ENCODE assay signal across 12 cellular contexts in genomic region chr10:103648951-103649532, GRCh38.
DNase-seq lines count a peak whose midpoint lies in the region; ATAC-seq, FAIRE-seq and TF ChIP-seq lines count a peak whose summit lies in the region.
"Had no signal": no experiment of that assay in that cellular context is flagged by ENCODE, and none has a peak within 500 bp of the region (broad histone marks: within the 10 kb centered on the region; RNA-seq: fewer than 3 reads in every experiment).

No MANE protein-coding gene starts in this region.

- peak; percentile 49 for DNase-seq in HFFc6
- peak; percentile 62 for DNase-seq in choroid plexus epithelial cell (ENCODE audit: low read depth)
- no peak for DNase-seq in kidney
- no peak for DNase-seq in NCI-H1105 treated with DMSO at 0.1 percent for 48 hours (lab: John Stamatoyannopoulos, UW)
- DNase-seq in effector CD4-positive, alpha-beta T cell, result no peak
- no peak for DNase-seq in activated T-cell treated with anti-CD3 and anti-CD28 coated beads, Interleukin-2, amount 50 U/mL, for 4 hours
- DNase-seq: activated naive CD4-positive, alpha-beta T cell; effector CD8-positive, alpha-beta T cell; HCEC 1CT; stimulated activated CD4-positive, alpha-beta T cell treated with anti-CD3 and anti-CD28 coated beads, Interleukin-2, amount 100 ng/mL, for 48 hours had no signal

- no peak overlapping the region for H3K4me3 ChIP-seq in choroid plexus epithelial cell (ENCODE audit: low read depth, low read length)
- H3K4me3 ChIP-seq in kidney (ENCODE audit: low read length in 2 of 2), result no peak overlapping the region
- peak overlapping the region in 1 of 2 donors; percentile 52 for H3K4me3 ChIP-seq in stomach smooth muscle (ENCODE audit: low read length in 2 of 2)

- H3K27ac ChIP-seq in kidney (ENCODE audit: low read depth in 2 of 2, low read length in 2 of 2), result peak overlapping the region; percentile 8 to 60
- peak overlapping the region; percentile 66 for H3K27ac ChIP-seq in stomach smooth muscle (ENCODE audit: low read length)

- peaks cover 89% of the 10 kb centered on the region for H3K4me1 Mint-ChIP-seq in HFFc6 (ENCODE audit: low read depth)
- H3K4me1 Mint-ChIP-seq in activated T-cell treated with anti-CD3 and anti-CD28 coated beads, Interleukin-2, amount 50 U/mL, for 4 hours (ENCODE audit: low read depth), result no peaks in the 10 kb centered on the region

- H3K9me3 Mint-ChIP-seq in HFFc6, result no peaks in the 10 kb centered on the region
- no peaks in the 10 kb centered on the region for H3K9me3 Mint-ChIP-seq in activated T-cell treated with anti-CD3 and anti-CD28 coated beads, Interleukin-2, amount 50 U/mL, for 4 hours

- no peak for TF ChIP-seq CTCF in HFFc6 (IDR thresholded peaks at IDR 0.05)
- TF ChIP-seq CTCF in choroid plexus epithelial cell (conservative IDR thresholded peaks at IDR 0.05; ENCODE audit: low read depth, low read length), result no peak
- no peak for TF ChIP-seq CTCF in kidney (IDR thresholded peaks at IDR 0.05; ENCODE audit: borderline replicate concordance, extremely low read depth, insufficient read depth)

- H3K4me1 ChIP-seq in kidney (ENCODE audit: control insufficient read depth in 1 of 2, insufficient read depth in 1 of 2, low read depth in 1 of 2, low read length in 2 of 2) (peaks cover 27 to 43% of the 10 kb centered on the region in 2 donors), stomach smooth muscle (ENCODE audit: control insufficient read depth, insufficient read depth, low read length) (peaks cover 86% of the 10 kb centered on the region)

- peaks cover 35% of the 10 kb centered on the region for H3K36me3 Mint-ChIP-seq in HFFc6 (ENCODE audit: low read depth)
- H3K36me3 Mint-ChIP-seq in activated T-cell treated with anti-CD3 and anti-CD28 coated beads, Interleukin-2, amount 50 U/mL, for 4 hours (ENCODE audit: insufficient read depth), result no peaks in the 10 kb centered on the region

- peaks cover 10% of the 10 kb centered on the region for H3K27me3 Mint-ChIP-seq in HFFc6 (ENCODE audit: insufficient read depth)
- no peaks in the 10 kb centered on the region for H3K27me3 Mint-ChIP-seq in activated T-cell treated with anti-CD3 and anti-CD28 coated beads, Interleukin-2, amount 50 U/mL, for 4 hours (ENCODE audit: low read depth)

- no peak for FAIRE-seq in kidney (lab: Jason Lieb, UNC)

- H3K9me3 ChIP-seq in kidney (ENCODE audit: control insufficient read depth in 1 of 2, low read length in 2 of 2) (no peaks in the 10 kb centered on the region), stomach smooth muscle (ENCODE audit: control insufficient read depth in 2 of 2, low read length in 2 of 2) (no peaks in the 10 kb centered on the region)

- H3K27me3 ChIP-seq in stomach smooth muscle (ENCODE audit: control insufficient read depth in 1 of 2, insufficient read depth in 2 of 2, low read length in 2 of 2), result no peaks in the 10 kb centered on the region

- ATAC-seq in GM19455 (IDR thresholded peaks at IDR 0.05; ENCODE audit: unreplicated experiment), result no peak
- no peak for ATAC-seq in activated T-cell treated with anti-CD3 and anti-CD28 coated beads, Interleukin-2, amount 50 U/mL, for 4 hours

- H3K36me3 ChIP-seq in kidney (ENCODE audit: control insufficient read depth in 1 of 2, insufficient read depth in 2 of 2, low read length in 2 of 2) (peaks cover 0 to 3% of the 10 kb centered on the region in 2 donors), stomach smooth muscle (ENCODE audit: control insufficient read depth in 2 of 2, insufficient read depth in 2 of 2, low read length in 2 of 2) (peaks cover 6 to 16% of the 10 kb centered on the region in 2 donors)

- H3K4me3 Mint-ChIP-seq in HFFc6, result peak overlapping the region; percentile 53
- no peak overlapping the region for H3K4me3 Mint-ChIP-seq in activated T-cell treated with anti-CD3 and anti-CD28 coated beads, Interleukin-2, amount 50 U/mL, for 4 hours

- H3K27ac Mint-ChIP-seq in HFFc6, result peak overlapping the region; percentile 83

- intact Hi-C loops in kidney (cut with DNase I), result no loop called here

- no peak overlapping the region for H3K9ac ChIP-seq in kidney (ENCODE audit: low read length in 2 of 2)
- no peak overlapping the region for H3K9ac ChIP-seq in stomach smooth muscle (ENCODE audit: low read length in 2 of 2)

Comparison
In these comparisons a context has a peak if more than half of its experiments do, and no peak if none do; other contexts are left out.
1. DNase-seq: peak in HFFc6 (single experiment) and choroid plexus epithelial cell (single experiment); none in kidney (single experiment), NCI-H1105 treated with DMSO at 0.1 percent for 48 hours (single experiment), effector CD4-positive, alpha-beta T cell (single experiment) and activated T-cell treated with anti-CD3 and anti-CD28 coated beads, Interleukin-2, amount 50 U/mL, for 4 hours (single experiment).